In genomic region chr10:104689547-104689946, GRCh38 we compare ENCODE assay signal across 36 cellular contexts. TPM values are rescaled to one million over a fixed set of nuclear protein-coding genes. Genes with fewer than 3 reads are reported as not detected.
"Had no signal": no experiment of that assay in that cellular context is flagged by ENCODE, and none has a peak within 500 bp of the region (broad histone marks: within the 10 kb centered on the region; RNA-seq: fewer than 3 reads in every experiment).

No MANE protein-coding gene starts in this region.

- H3K27ac ChIP-seq: adrenal gland, body of pancreas, brain microvascular endothelial cell, breast epithelium, VCaP had no signal

- H3K36me3 ChIP-seq: adrenal gland, brain microvascular endothelial cell, breast epithelium had no signal

- H3K9me3 Mint-ChIP-seq: activated B cell treated with CpG ODN at 0.5 μM for 24 hours; activated CD4-positive, alpha-beta memory T cell treated with anti-CD3 and anti-CD28 coated beads for 36 hours; activated CD4-positive, alpha-beta T cell treated with anti-CD3 and anti-CD28 coated beads, Interleukin-2, amount 10 ng/mL, durations not matched to agents 24 days and 14 days; activated CD8-positive, alpha-beta T cell treated with anti-CD3 and anti-CD28 coated beads for 36 hours; activated naive CD4-positive, alpha-beta T cell treated with anti-CD3 and anti-CD28 coated beads for 36 hours; activated naive CD8-positive, alpha-beta T cell treated with anti-CD3 and anti-CD28 coated beads for 36 hours; activated T-cell treated with anti-CD3 and anti-CD28 coated beads, Interleukin-2, amount 50 U/mL, for 4 hours; activated T-cell treated with anti-CD3 and anti-CD28 coated beads, Interleukin-2, amount 50 U/mL, for 72 hours; activated T-helper 1 cell treated with anti-CD3 and anti-CD28 coated beads, Interleukin-12 subunit alpha, Interleukin-12 subunit beta, Interleukin-2, Interleukin-4 antibody, amounts not matched to agents 30 ng/mL and 10 ng/mL and 1 ng/mL, durations not matched to agents 14 hours and 24 hours and 36 hours; activated T-helper 17 cell treated with anti-CD3 and anti-CD28 coated beads, Interleukin-2, amount 50 U/mL, for 72 hours; T-helper 1 cell treated with Interleukin-12 subunit alpha and Interleukin-12 subunit beta and Interleukin-4 antibody, amounts not matched to agents 30 μg/mL and 1 μg/mL, for 36 hours; T-helper 2 cell treated with Interferon-gamma antibody and Interleukin-4, amounts not matched to agents 5 μg/mL and 100 μg/mL, for 36 hours had no signal

- DNase-seq: activated B cell treated with CpG ODN at 0.5 μM for 24 hours; activated CD4-positive, alpha-beta memory T cell treated with anti-CD3 and anti-CD28 coated beads for 36 hours; activated CD4-positive, alpha-beta T cell treated with anti-CD3 and anti-CD28 coated beads for 4 hours; activated CD4-positive, alpha-beta T cell treated with anti-CD3 and anti-CD28 coated beads, Interleukin-2, amount 10 ng/mL, durations not matched to agents 24 days and 14 days; activated CD4-positive, alpha-beta T cell treated with anti-CD3 and anti-CD28 coated beads, Interleukin-2, amount 50 U/mL, for 1 hour; activated CD4-positive, alpha-beta T cell treated with anti-CD3 and anti-CD28 coated beads, Interleukin-2, amount 50 U/mL, for 4 hours; activated CD4-positive, CD25-positive, alpha-beta regulatory T cell treated with anti-CD3 and anti-CD28 coated beads, Interleukin-2, amount 50 U/mL, for 72 hours; activated CD8-positive, alpha-beta memory T cell treated with anti-CD3 and anti-CD28 coated beads, Interleukin-2, amount 50 U/mL, for 4 hours; activated CD8-positive, alpha-beta T cell treated with anti-CD3 and anti-CD28 coated beads for 36 hours; activated effector memory CD4-positive, alpha-beta T cell treated with anti-CD3 and anti-CD28 coated beads, Interleukin-2, amount 50 U/mL, for 16 hours; activated gamma-delta T cell treated with Interleukin-2 at 50 U/mL for 16 hours; activated naive CD4-positive, alpha-beta T cell; activated naive CD4-positive, alpha-beta T cell treated with anti-CD3 and anti-CD28 coated beads for 36 hours; activated naive CD4-positive, alpha-beta T cell treated with anti-CD3 and anti-CD28 coated beads, Interleukin-2, amount 50 U/mL, for 16 hours; activated naive CD8-positive, alpha-beta T cell treated with anti-CD3 and anti-CD28 coated beads for 36 hours; activated T-cell treated with anti-CD3 and anti-CD28 coated beads for 4 hours; activated T-cell treated with anti-CD3 and anti-CD28 coated beads, Interleukin-2, amount 50 U/mL, for 1 hour; activated T-cell treated with anti-CD3 and anti-CD28 coated beads, Interleukin-2, amount 50 U/mL, for 4 hours; activated T-cell treated with anti-CD3 and anti-CD28 coated beads, Interleukin-2, amount 50 U/mL, for 72 hours; adrenal gland; amniotic stem cell; aorta; body of pancreas; brain microvascular endothelial cell; central memory CD4-positive, alpha-beta T cell; T-helper 2 cell; T-helper 9 cell had no signal

- H3K9me3 ChIP-seq: adrenal gland, body of pancreas, breast epithelium had no signal

- H3K4me1 Mint-ChIP-seq: activated B cell treated with CpG ODN at 0.5 μM for 24 hours; activated CD4-positive, alpha-beta T cell treated with anti-CD3 and anti-CD28 coated beads, Interleukin-2, amount 10 ng/mL, durations not matched to agents 24 days and 14 days; activated naive CD8-positive, alpha-beta T cell treated with anti-CD3 and anti-CD28 coated beads for 36 hours; activated T-helper 17 cell treated with anti-CD3 and anti-CD28 coated beads, Interleukin-2, amount 50 U/mL, for 72 hours had no signal

- H3K4me3 ChIP-seq: adrenal gland, body of pancreas, breast epithelium had no signal

- ATAC-seq: activated CD8-positive, alpha-beta T cell treated with anti-CD3 and anti-CD28 coated beads for 36 hours; activated naive CD4-positive, alpha-beta T cell treated with anti-CD3 and anti-CD28 coated beads, Interleukin-2, amount 50 U/mL, for 72 hours; activated T-cell treated with anti-CD3 and anti-CD28 coated beads, Interleukin-2, amount 50 U/mL, for 4 hours; activated T-cell treated with anti-CD3 and anti-CD28 coated beads, Interleukin-2, amount 50 U/mL, for 72 hours; activated T-helper 17 cell treated with anti-CD3 and anti-CD28 coated beads, Interleukin-2, amount 50 U/mL, for 72 hours; body of pancreas had no signal

- H3K4me1 ChIP-seq: adrenal gland, body of pancreas, breast epithelium had no signal

- H3K4me3 Mint-ChIP-seq: activated B cell treated with CpG ODN at 0.5 μM for 24 hours; activated CD4-positive, alpha-beta memory T cell treated with anti-CD3 and anti-CD28 coated beads for 36 hours; activated CD4-positive, alpha-beta T cell treated with anti-CD3 and anti-CD28 coated beads, Interleukin-2, amount 10 ng/mL, durations not matched to agents 24 days and 14 days; activated CD8-positive, alpha-beta T cell treated with anti-CD3 and anti-CD28 coated beads for 36 hours; activated naive CD4-positive, alpha-beta T cell treated with anti-CD3 and anti-CD28 coated beads for 36 hours; activated naive CD8-positive, alpha-beta T cell treated with anti-CD3 and anti-CD28 coated beads for 36 hours; activated T-cell treated with anti-CD3 and anti-CD28 coated beads, Interleukin-2, amount 50 U/mL, for 4 hours; activated T-cell treated with anti-CD3 and anti-CD28 coated beads, Interleukin-2, amount 50 U/mL, for 72 hours; activated T-helper 1 cell treated with anti-CD3 and anti-CD28 coated beads, Interleukin-12 subunit alpha, Interleukin-12 subunit beta, Interleukin-2, Interleukin-4 antibody, amounts not matched to agents 30 ng/mL and 10 ng/mL and 1 ng/mL, durations not matched to agents 14 hours and 24 hours and 36 hours; activated T-helper 17 cell treated with anti-CD3 and anti-CD28 coated beads, Interleukin-2, amount 50 U/mL, for 72 hours; T-helper 1 cell treated with Interleukin-12 subunit alpha and Interleukin-12 subunit beta and Interleukin-4 antibody, amounts not matched to agents 30 μg/mL and 1 μg/mL, for 36 hours; T-helper 2 cell treated with Interferon-gamma antibody and Interleukin-4, amounts not matched to agents 5 μg/mL and 100 μg/mL, for 36 hours had no signal

- H3K27me3 ChIP-seq: adrenal gland, body of pancreas, brain microvascular endothelial cell had no signal

- H3K27ac Mint-ChIP-seq: activated B cell treated with CpG ODN at 0.5 μM for 24 hours; activated CD4-positive, alpha-beta memory T cell treated with anti-CD3 and anti-CD28 coated beads for 36 hours; activated CD4-positive, alpha-beta T cell treated with anti-CD3 and anti-CD28 coated beads, Interleukin-2, amount 10 ng/mL, durations not matched to agents 24 days and 14 days; activated CD8-positive, alpha-beta T cell treated with anti-CD3 and anti-CD28 coated beads for 36 hours; activated naive CD4-positive, alpha-beta T cell treated with anti-CD3 and anti-CD28 coated beads for 36 hours; activated naive CD4-positive, alpha-beta T cell treated with anti-CD3 and anti-CD28 coated beads, Interleukin-2, amount 50 U/mL, for 72 hours; activated naive CD8-positive, alpha-beta T cell treated with anti-CD3 and anti-CD28 coated beads for 36 hours; activated T-cell treated with anti-CD3 and anti-CD28 coated beads, Interleukin-2, amount 50 U/mL, for 72 hours; activated T-helper 1 cell treated with anti-CD3 and anti-CD28 coated beads, Interleukin-12 subunit alpha, Interleukin-12 subunit beta, Interleukin-2, Interleukin-4 antibody, amounts not matched to agents 30 ng/mL and 10 ng/mL and 1 ng/mL, durations not matched to agents 14 hours and 24 hours and 36 hours; activated T-helper 17 cell treated with anti-CD3 and anti-CD28 coated beads, Interleukin-2, amount 50 U/mL, for 72 hours; T-helper 1 cell treated with Interleukin-12 subunit alpha and Interleukin-12 subunit beta and Interleukin-4 antibody, amounts not matched to agents 30 μg/mL and 1 μg/mL, for 36 hours; T-helper 2 cell treated with Interferon-gamma antibody and Interleukin-4, amounts not matched to agents 5 μg/mL and 100 μg/mL, for 36 hours had no signal

- H3K27me3 Mint-ChIP-seq: activated CD4-positive, alpha-beta T cell treated with anti-CD3 and anti-CD28 coated beads, Interleukin-2, amount 10 ng/mL, durations not matched to agents 24 days and 14 days had no signal

- H3K36me3 Mint-ChIP-seq: activated CD4-positive, alpha-beta memory T cell treated with anti-CD3 and anti-CD28 coated beads for 36 hours; activated naive CD4-positive, alpha-beta T cell treated with anti-CD3 and anti-CD28 coated beads, Interleukin-2, amount 50 U/mL, for 72 hours; activated naive CD8-positive, alpha-beta T cell treated with anti-CD3 and anti-CD28 coated beads for 36 hours had no signal

RNA-seq across cellular contexts. Expression of gene SORCS3, which starts 48.5 kb away (rescaled TPM):
- total RNA-seq: activated B cell treated with CpG ODN at 0.5 μM for 24 hours; activated CD4-positive, alpha-beta memory T cell treated with anti-CD3 and anti-CD28 coated beads for 36 hours; activated CD4-positive, alpha-beta T cell treated with anti-CD3 and anti-CD28 coated beads, Interleukin-2, amount 10 ng/mL, durations not matched to agents 24 days and 14 days; activated CD8-positive, alpha-beta memory T cell treated with anti-CD3 and anti-CD28 coated beads for 36 hours; activated CD8-positive, alpha-beta T cell treated with anti-CD3 and anti-CD28 coated beads for 36 hours; activated naive CD4-positive, alpha-beta T cell treated with anti-CD3 and anti-CD28 coated beads for 36 hours; activated naive CD4-positive, alpha-beta T cell treated with anti-CD3 and anti-CD28 coated beads, Interleukin-2, amount 50 U/mL, for 72 hours; activated naive CD8-positive, alpha-beta T cell treated with anti-CD3 and anti-CD28 coated beads for 36 hours; activated T-cell treated with anti-CD3 and anti-CD28 coated beads, Interleukin-2, amount 50 U/mL, for 4 hours; activated T-cell treated with anti-CD3 and anti-CD28 coated beads, Interleukin-2, amount 50 U/mL, for 72 hours; activated T-helper 1 cell treated with anti-CD3 and anti-CD28 coated beads, Interleukin-12 subunit alpha, Interleukin-12 subunit beta, Interleukin-2, Interleukin-4 antibody, amounts not matched to agents 30 ng/mL and 10 ng/mL and 1 ng/mL, durations not matched to agents 14 hours and 24 hours and 36 hours; activated T-helper 17 cell treated with anti-CD3 and anti-CD28 coated beads, Interleukin-2, amount 50 U/mL, for 72 hours; body of pancreas; cardiac septum had no signal
- polyA plus RNA-seq: aorta had no signal
